In the genomic region with DNA sequence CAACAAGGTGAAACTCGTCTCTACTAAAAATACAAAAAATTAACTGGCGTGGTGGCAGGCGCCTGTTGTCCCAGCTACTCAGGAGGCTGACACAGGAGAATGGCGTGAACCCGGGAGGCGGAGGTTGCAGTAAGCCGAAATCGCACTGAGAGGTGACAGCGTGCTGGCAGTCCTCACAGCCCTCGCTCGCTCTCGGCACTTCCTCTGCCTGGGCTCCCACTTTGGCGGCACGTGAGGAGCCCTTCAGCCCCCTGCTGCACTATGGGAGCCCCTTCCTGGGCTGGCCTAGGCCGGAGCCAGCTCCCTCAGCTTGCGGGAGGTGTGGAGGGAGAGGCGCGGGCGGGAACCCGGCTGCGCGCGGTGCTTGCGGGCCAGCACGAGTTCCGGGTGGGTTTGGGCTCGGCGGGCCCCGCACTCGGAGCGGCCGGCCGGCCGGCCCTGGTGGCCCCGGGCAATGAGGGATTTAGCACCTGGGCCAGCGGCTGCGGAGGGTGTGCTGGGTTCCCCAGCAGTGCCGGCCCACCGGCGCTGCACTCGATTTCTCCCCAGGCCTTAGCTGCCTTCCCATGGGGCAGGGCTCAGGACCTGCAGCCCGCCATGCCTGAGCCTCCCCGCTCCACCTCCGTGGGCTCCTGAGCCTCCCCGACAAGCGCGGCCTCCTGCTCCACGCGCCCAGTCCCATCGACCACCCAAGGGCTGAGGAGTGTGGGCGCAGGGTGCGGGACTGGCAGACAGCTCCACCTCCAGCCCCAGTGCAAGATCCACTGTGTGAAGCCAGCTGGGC, we compare ENCODE assay signal across 4 cellular contexts. TPM values are rescaled to one million over a fixed set of nuclear protein-coding genes. Genes with fewer than 3 reads are reported as not detected.
"Had no signal": no experiment of that assay in that cellular context is flagged by ENCODE, and none has a peak within 500 bp of the region (broad histone marks: within the 10 kb centered on the region; RNA-seq: fewer than 3 reads in every experiment).

No MANE protein-coding gene starts in this region.

RNA-seq across cellular contexts. Expression of a gene that starts 8.4 kb away (rescaled TPM):
- total RNA-seq: ascending aorta, bronchial epithelial cell, cardiac muscle cell had no signal
- polyA plus RNA-seq: aorta had no signal
